Comparison of ENCODE assay signal across 12 cellular contexts in genomic region chr7:46290374-46291061, GRCh38.
DNase-seq lines count a peak whose midpoint lies in the region; ATAC-seq, FAIRE-seq and TF ChIP-seq lines count a peak whose summit lies in the region.
"Had no signal": no experiment of that assay in that cellular context is flagged by ENCODE, and none has a peak within 500 bp of the region (broad histone marks: within the 10 kb centered on the region; RNA-seq: fewer than 3 reads in every experiment).

No MANE protein-coding gene starts in this region.

- H3K9me2 ChIP-seq in GM23338 (ENCODE audit: insufficient read depth): 0 out of 2 replicates have a peak, but pooled peaks cover 4% of the 10 kb centered on the region
- no peaks in the 10 kb centered on the region for H3K9me2 ChIP-seq in PC-3 (replicated peaks; ENCODE audit: low read length)

- TF ChIP-seq CTCF in GM23338 (conservative IDR thresholded peaks at IDR 0.05; ENCODE audit: low read depth in 2 of 2) (no peak), PC-3 (conservative IDR thresholded peaks at IDR 0.05; ENCODE audit: low read depth, low read length) (no peak), neural progenitor cell (IDR thresholded peaks at IDR 0.05) (no peak), D721Med (IDR thresholded peaks at IDR 0.05; ENCODE audit: insufficient read depth, missing control alignments) (no peak)

- no peaks in the 10 kb centered on the region for H3F3A ChIP-seq in GM23338 (replicated peaks; ENCODE audit: low read depth)
- H3F3A ChIP-seq in PC-3 (ENCODE audit: low read length, unreplicated experiment): no peaks in the 10 kb centered on the region
- no peaks in the 10 kb centered on the region for H3F3A ChIP-seq in neural progenitor cell (ENCODE audit: low read depth)

- intact Hi-C loops in PC-3 (cut with micrococcal nuclease): no loop called here
- intact Hi-C loops in activated T-helper 1 cell treated with anti-CD3 and anti-CD28 coated beads, Interleukin-12 subunit alpha, Interleukin-12 subunit beta, Interleukin-2, Interleukin-4 antibody, amounts not matched to agents 30 ng/mL and 10 ng/mL and 1 ng/mL, durations not matched to agents 14 hours and 24 hours and 36 hours (cut with micrococcal nuclease): no loop called here

- H3K4me2 ChIP-seq in GM23338: no peak overlapping the region
- H3K4me2 ChIP-seq in PC-3 (ENCODE audit: low read length): peak overlapping the region; percentile 67
- no peak overlapping the region for H3K4me2 ChIP-seq in neural progenitor cell

- H3K36me3 Mint-ChIP-seq in GM23338 (ENCODE audit: low read depth): no peaks in the 10 kb centered on the region
- no peaks in the 10 kb centered on the region for H3K36me3 Mint-ChIP-seq in neural progenitor cell
- no peaks in the 10 kb centered on the region for H3K36me3 Mint-ChIP-seq in activated T-helper 1 cell treated with anti-CD3 and anti-CD28 coated beads, Interleukin-12 subunit alpha, Interleukin-12 subunit beta, Interleukin-2, Interleukin-4 antibody, amounts not matched to agents 30 ng/mL and 10 ng/mL and 1 ng/mL, durations not matched to agents 14 hours and 24 hours and 36 hours (ENCODE audit: low read depth)
- H3K36me3 Mint-ChIP-seq: natural killer cell had no signal

- no peaks in the 10 kb centered on the region for H3K4me1 ChIP-seq in GM23338 (ENCODE audit: insufficient read depth)
- H3K4me1 ChIP-seq in PC-3 (ENCODE audit: insufficient read depth, low read length): peaks cover 29% of the 10 kb centered on the region
- H3K4me1 ChIP-seq in neural progenitor cell: peaks cover 12% of the 10 kb centered on the region

- H3K9me3 ChIP-seq in PC-3 (ENCODE audit: low read length) (no peaks in the 10 kb centered on the region), neural progenitor cell (ENCODE audit: low read depth) (no peaks in the 10 kb centered on the region)

- DNase-seq in GM23338 (ENCODE audit: low spot score) (no peak), PC-3 (no peak), neural progenitor cell (ENCODE audit: low spot score) (no peak), D721Med (ENCODE audit: insufficient read length, low spot score) (no peak), cerebellar cortex (ENCODE audit: low spot score) (no peak), ecto neural progenitor cell (ENCODE audit: low spot score) (no peak)
- no peak for DNase-seq in activated T-helper 1 cell treated with anti-CD3 and anti-CD28 coated beads, Interleukin-12 subunit alpha, Interleukin-12 subunit beta, Interleukin-2, Interleukin-4 antibody, amounts not matched to agents 30 ng/mL and 10 ng/mL and 1 ng/mL, durations not matched to agents 14 hours and 24 hours and 36 hours (ENCODE audit: low spot score)
- DNase-seq: CD4-positive, alpha-beta T cell; natural killer cell had no signal

- peak; percentile 23 for ATAC-seq in GM18861 (IDR thresholded peaks at IDR 0.05; ENCODE audit: unreplicated experiment)
- ATAC-seq in GM23338: no peak
- no peak for ATAC-seq in PC-3
- ATAC-seq: natural killer cell had no signal

- BruUV-seq in PC-3 (replicated peaks; lab: Mats Ljungman, UMichigan): no TSS peak

- H3K4me3 ChIP-seq in GM23338 (no peak overlapping the region), PC-3 (ENCODE audit: low read length) (no peak overlapping the region), neural progenitor cell (no peak overlapping the region)

- CTCF ChIA-PET in PC-3 (lab: Charles Lee): no interaction called here

- H3K9ac ChIP-seq in PC-3 (ENCODE audit: low read length) (peak overlapping the region; percentile 70; the same call in 1 of the 2 replicates), neural progenitor cell (no peak overlapping the region)

- H3K4me1 Mint-ChIP-seq in GM23338 (no peaks in the 10 kb centered on the region), neural progenitor cell (no peaks in the 10 kb centered on the region)
- no peaks in the 10 kb centered on the region for H3K4me1 Mint-ChIP-seq in activated T-helper 1 cell treated with anti-CD3 and anti-CD28 coated beads, Interleukin-12 subunit alpha, Interleukin-12 subunit beta, Interleukin-2, Interleukin-4 antibody, amounts not matched to agents 30 ng/mL and 10 ng/mL and 1 ng/mL, durations not matched to agents 14 hours and 24 hours and 36 hours (ENCODE audit: low read depth)
- H3K4me1 Mint-ChIP-seq: central memory CD8-positive, alpha-beta T cell; natural killer cell had no signal

- no peak overlapping the region for H3K4me3 Mint-ChIP-seq in GM23338
- no peak overlapping the region for H3K4me3 Mint-ChIP-seq in neural progenitor cell
- no peak overlapping the region for H3K4me3 Mint-ChIP-seq in activated T-helper 1 cell treated with anti-CD3 and anti-CD28 coated beads, Interleukin-12 subunit alpha, Interleukin-12 subunit beta, Interleukin-2, Interleukin-4 antibody, amounts not matched to agents 30 ng/mL and 10 ng/mL and 1 ng/mL, durations not matched to agents 14 hours and 24 hours and 36 hours
- H3K4me3 Mint-ChIP-seq: CD4-positive, alpha-beta T cell; central memory CD8-positive, alpha-beta T cell; natural killer cell had no signal

- no peaks in the 10 kb centered on the region for H3K79me2 ChIP-seq in GM23338 (replicated peaks; ENCODE audit: insufficient read depth)
- H3K79me2 ChIP-seq in PC-3 (ENCODE audit: low read length): no peaks in the 10 kb centered on the region
- H3K79me2 ChIP-seq in neural progenitor cell (ENCODE audit: low read depth): no peaks in the 10 kb centered on the region

- no peak overlapping the region for H3K27ac ChIP-seq in GM23338 (ENCODE audit: low read depth)
- H3K27ac ChIP-seq in PC-3 (ENCODE audit: low read length): peak overlapping the region; percentile 98
- H3K27ac ChIP-seq in neural progenitor cell: no peak overlapping the region

- H3K27me3 ChIP-seq in GM23338 (ENCODE audit: insufficient read depth): no peaks in the 10 kb centered on the region
- no peaks in the 10 kb centered on the region for H3K27me3 ChIP-seq in PC-3 (ENCODE audit: low read length)
- no peaks in the 10 kb centered on the region for H3K27me3 ChIP-seq in neural progenitor cell

- POLR2A ChIA-PET in PC-3 (lab: Charles Lee; ENCODE audit: unreplicated experiment): interaction anchor here (0.7 kb wide), 1 partner anchor 152 kb away, joined by 4 read pairs; no protein-coding TSS in a partner anchor

- no peaks in the 10 kb centered on the region for H3K27me3 Mint-ChIP-seq in GM23338 (ENCODE audit: insufficient read depth, low read depth, poor library complexity)
- no peaks in the 10 kb centered on the region for H3K27me3 Mint-ChIP-seq in neural progenitor cell (ENCODE audit: insufficient read depth, low read depth)
- H3K27me3 Mint-ChIP-seq in activated T-helper 1 cell treated with anti-CD3 and anti-CD28 coated beads, Interleukin-12 subunit alpha, Interleukin-12 subunit beta, Interleukin-2, Interleukin-4 antibody, amounts not matched to agents 30 ng/mL and 10 ng/mL and 1 ng/mL, durations not matched to agents 14 hours and 24 hours and 36 hours (ENCODE audit: insufficient read depth): no peaks in the 10 kb centered on the region
- H3K27me3 Mint-ChIP-seq: CD4-positive, alpha-beta T cell; central memory CD8-positive, alpha-beta T cell had no signal

- H4K20me1 ChIP-seq in GM23338 (replicated peaks; ENCODE audit: insufficient read depth) (no peaks in the 10 kb centered on the region), PC-3 (ENCODE audit: low read length) (no peaks in the 10 kb centered on the region), neural progenitor cell (ENCODE audit: low read depth) (no peaks in the 10 kb centered on the region)

- H3K9me3 Mint-ChIP-seq in GM23338 (no peaks in the 10 kb centered on the region; the same call in 2 of the 3 replicates), neural progenitor cell (no peaks in the 10 kb centered on the region)
- H3K9me3 Mint-ChIP-seq in activated T-helper 1 cell treated with anti-CD3 and anti-CD28 coated beads, Interleukin-12 subunit alpha, Interleukin-12 subunit beta, Interleukin-2, Interleukin-4 antibody, amounts not matched to agents 30 ng/mL and 10 ng/mL and 1 ng/mL, durations not matched to agents 14 hours and 24 hours and 36 hours: no peaks in the 10 kb centered on the region
- H3K9me3 Mint-ChIP-seq: CD4-positive, alpha-beta T cell had no signal

- H3K27ac Mint-ChIP-seq in GM23338: no peak overlapping the region
- no peak overlapping the region for H3K27ac Mint-ChIP-seq in neural progenitor cell
- H3K27ac Mint-ChIP-seq in activated T-helper 1 cell treated with anti-CD3 and anti-CD28 coated beads, Interleukin-12 subunit alpha, Interleukin-12 subunit beta, Interleukin-2, Interleukin-4 antibody, amounts not matched to agents 30 ng/mL and 10 ng/mL and 1 ng/mL, durations not matched to agents 14 hours and 24 hours and 36 hours: no peak overlapping the region
- H3K27ac Mint-ChIP-seq: CD4-positive, alpha-beta T cell; natural killer cell had no signal

- no peaks in the 10 kb centered on the region for H3K36me3 ChIP-seq in GM23338 (ENCODE audit: insufficient read depth)
- H3K36me3 ChIP-seq in PC-3 (ENCODE audit: low read depth, low read length): no peaks in the 10 kb centered on the region
- no peaks in the 10 kb centered on the region for H3K36me3 ChIP-seq in neural progenitor cell

- no peak for FAIRE-seq in D721Med (lab: Jason Lieb, UNC)
- FAIRE-seq: islet of Langerhans had no signal

- H2AFZ ChIP-seq in GM23338: 0 out of 2 replicates have a peak overlapping the region, but pooled peaks have one; percentile 14
- peak overlapping the region; percentile 71 for H2AFZ ChIP-seq in PC-3 (ENCODE audit: low read length)
- H2AFZ ChIP-seq in neural progenitor cell (replicated peaks): peak overlapping the region; percentile 20

TF ChIP-seq in GM23338, 12 proteins besides CTCF, POLR2A, EP300 and RAD21 (continues in another document):
- no peak for TF ChIP-seq EZH2 (IDR thresholded peaks at IDR 0.05; ENCODE audit: low read depth, unreplicated experiment)
- no peak for TF ChIP-seq JUNB (IDR thresholded peaks at IDR 0.05; ENCODE audit: unreplicated experiment)
- TF ChIP-seq EZH2phosphoT487 (IDR thresholded peaks at IDR 0.05; ENCODE audit: unreplicated experiment): no peak
- TF ChIP-seq CREB1 (CRISPR knock-in tag; IDR thresholded peaks at IDR 0.05; ENCODE audit: low read depth): no peak

Comparison
In these comparisons a context has a peak if more than half of its experiments do, and no peak if none do; other contexts are left out.
1. H2AFZ ChIP-seq: peak in every context shown above with its lines; median percentile 71 in PC-3; 20 in neural progenitor cell; 14 in GM23338.